ENCODE assay signal across 9 cellular contexts in genomic region chr16:22198547-22199293, GRCh38. TPM values are rescaled to one million over a fixed set of nuclear protein-coding genes. Genes with fewer than 3 reads are reported as not detected.
DNase-seq lines count a peak whose midpoint lies in the region; ATAC-seq and TF ChIP-seq lines count a peak whose summit lies in the region.
"Had no signal": no experiment of that assay in that cellular context is flagged by ENCODE, and none has a peak within 500 bp of the region (broad histone marks: within the 10 kb centered on the region; RNA-seq: fewer than 3 reads in every experiment).

No MANE protein-coding gene starts in this region.

- H3K36me3 Mint-ChIP-seq in activated CD4-positive, alpha-beta T cell treated with anti-CD3 and anti-CD28 coated beads for 36 hours (ENCODE audit: low read depth) = peaks cover 6% of the 10 kb centered on the region

- peaks cover 27% of the 10 kb centered on the region for H3K4me1 Mint-ChIP-seq in activated CD4-positive, alpha-beta T cell treated with anti-CD3 and anti-CD28 coated beads for 36 hours

- H3K27me3 ChIP-seq in right atrium auricular region (no peaks in the 10 kb centered on the region), SJSA1 (replicated peaks) (no peaks in the 10 kb centered on the region), left lung (no peaks in the 10 kb centered on the region)

- H3K4me3 ChIP-seq in right atrium auricular region = no peak overlapping the region
- H3K4me3 ChIP-seq in SJSA1 = no peak overlapping the region
- no peak overlapping the region for H3K4me3 ChIP-seq in left lung

- H3K9me3 Mint-ChIP-seq in activated CD4-positive, alpha-beta T cell treated with anti-CD3 and anti-CD28 coated beads for 36 hours (ENCODE audit: low read depth) = peaks cover 4% of the 10 kb centered on the region

- POLR2A ChIA-PET in activated CD4-positive, alpha-beta T cell treated with anti-CD3 and anti-CD28 coated beads for 36 hours (lab: Charles Lee) = no interaction called here

- no peak for TF ChIP-seq CTCF in right atrium auricular region (IDR thresholded peaks at IDR 0.05)
- TF ChIP-seq CTCF in left lung (IDR thresholded peaks at IDR 0.05) = no peak

- CTCF ChIA-PET in activated CD4-positive, alpha-beta T cell treated with anti-CD3 and anti-CD28 coated beads for 36 hours (lab: Charles Lee) = interaction anchor here (0.6 to 1.9 kb wide), 5 partner anchors 9 to 198 kb away, joined by 3 to 9 read pairs (median 4); partner anchors contain the start of gene POLR3E

- H3K9me3 ChIP-seq in right atrium auricular region (no peaks in the 10 kb centered on the region), SJSA1 (replicated peaks) (no peaks in the 10 kb centered on the region), left lung (no peaks in the 10 kb centered on the region)

- H3K27ac ChIP-seq in right atrium auricular region = peak overlapping the region; percentile 35 to 75
- peak overlapping the region; percentile 81 for H3K27ac ChIP-seq in SJSA1
- peak overlapping the region; percentile 74 to 77 for H3K27ac ChIP-seq in left lung

- H3K27ac Mint-ChIP-seq in activated CD4-positive, alpha-beta T cell treated with anti-CD3 and anti-CD28 coated beads for 36 hours = no peak overlapping the region

- ATAC-seq in Right ventricle myocardium superior (ENCODE audit: poor library complexity) (no peak), left lung (no peak), HG03520 (IDR thresholded peaks at IDR 0.05; ENCODE audit: unreplicated experiment) (no peak), GM21381 (IDR thresholded peaks at IDR 0.05; ENCODE audit: unreplicated experiment) (no peak), HG03378 (IDR thresholded peaks at IDR 0.05; ENCODE audit: unreplicated experiment) (no peak)
- ATAC-seq in activated CD4-positive, alpha-beta T cell treated with anti-CD3 and anti-CD28 coated beads for 36 hours = no peak

- H3K36me3 ChIP-seq in right atrium auricular region = no peaks in the 10 kb centered on the region
- no peaks in the 10 kb centered on the region for H3K36me3 ChIP-seq in SJSA1
- H3K36me3 ChIP-seq in left lung = no peaks in the 10 kb centered on the region

- no peak for DNase-seq in right atrium auricular region (ENCODE audit: low spot score)
- no peak for DNase-seq in Right ventricle myocardium superior
- DNase-seq in SJSA1 (ENCODE audit: low read depth in 1 of 2, low spot score in 2 of 2) = no peak
- DNase-seq in left lung = no peak
- no peak for DNase-seq in activated CD4-positive, alpha-beta T cell treated with anti-CD3 and anti-CD28 coated beads for 36 hours
- DNase-seq: effector CD4-positive, alpha-beta T cell had no signal

- no peaks in the 10 kb centered on the region for H3K27me3 Mint-ChIP-seq in activated CD4-positive, alpha-beta T cell treated with anti-CD3 and anti-CD28 coated beads for 36 hours

- H3K4me3 Mint-ChIP-seq in activated CD4-positive, alpha-beta T cell treated with anti-CD3 and anti-CD28 coated beads for 36 hours = no peak overlapping the region

- peaks cover 0 to 14% of the 10 kb centered on the region in 2 donors for H3K4me1 ChIP-seq in right atrium auricular region
- peaks cover 20% of the 10 kb centered on the region for H3K4me1 ChIP-seq in SJSA1 (replicated peaks)
- H3K4me1 ChIP-seq in left lung = peaks cover 0 to 16% of the 10 kb centered on the region in 2 donors

- intact Hi-C loops in Right ventricle myocardium superior (cut with DNase I) (no loop called here), left lung (cut with DNase I) (loop anchor here in 1 of 2 donors (5.0 kb wide), 1 partner anchor 99 kb away; the partner anchor contains the start of gene POLR3E)
- intact Hi-C loops in activated CD4-positive, alpha-beta T cell treated with anti-CD3 and anti-CD28 coated beads for 36 hours (cut with DNase I, micrococcal nuclease) = loop anchor here in 1 of 2 experiments (5.0 kb wide), 1 partner anchor 174 kb away; the partner anchor contains the start of gene CDR2

RNA-seq across cellular contexts. Expression of gene EEF2K, which starts 7.4 kb away (rescaled TPM):
- total RNA-seq in right atrium auricular region (10 to 100 TPM; 12.9 to 18.9 TPM), Right ventricle myocardium superior (26.4 TPM), left lung (10 to 100 TPM; 21.2 to 32.8 TPM)
- 6.5 and 11.2 TPM in 2 replicates for total RNA-seq in SJSA1 (2014; rRNA removed; shearing (Covaris generic))
- total RNA-seq in activated CD4-positive, alpha-beta T cell treated with anti-CD3 and anti-CD28 coated beads for 36 hours = 10 to 100 TPM; 23.9 to 28.3 TPM

RNA-seq across cellular contexts. Expression of gene SDR42E2, which starts 36.4 kb away (rescaled TPM):
- total RNA-seq in right atrium auricular region = not detected
- total RNA-seq in Right ventricle myocardium superior = not detected
- total RNA-seq in SJSA1 (2014; rRNA removed; shearing (Covaris generic)) = not detected in 2 replicates
- total RNA-seq in left lung = under 1 TPM in 1 of 2 donors, not detected in 1; 0.10 TPM
- total RNA-seq in activated CD4-positive, alpha-beta T cell treated with anti-CD3 and anti-CD28 coated beads for 36 hours = under 1 TPM in 1 of 2 experiments, not detected in 1; 0.07 TPM
